1 cellular context compared by ENCODE assay signal in genomic region chr11:73176145-73176891, GRCh38.
TF ChIP-seq lines count a peak whose summit lies in the region.

No MANE protein-coding gene starts in this region.

TF ChIP-seq in H1, 55 proteins besides CTCF, POLR2A, EP300 and RAD21:
- TF ChIP-seq JUND (IDR thresholded peaks at IDR 0.05; ENCODE audit: low read length) (no peak), ZNF274 (IDR thresholded peaks at IDR 0.05; ENCODE audit: borderline replicate concordance, extremely low read depth, low read length) (no peak), YY1 (IDR thresholded peaks at IDR 0.05; ENCODE audit: low read depth, low read length) (no peak), HDAC2 (IDR thresholded peaks at IDR 0.05; ENCODE audit: borderline replicate concordance in 1 of 2, low read depth in 2 of 2, low read length in 2 of 2) (no peak), RNF2 (IDR thresholded peaks at IDR 0.05; ENCODE audit: borderline replicate concordance, low read depth, low read length, missing control alignments, poor library complexity, severe bottlenecking) (no peak), TAF1 (IDR thresholded peaks at IDR 0.05; ENCODE audit: low read depth, low read length) (no peak), SIX5 (IDR thresholded peaks at IDR 0.05; ENCODE audit: low read depth, low read length) (no peak), CBX5 (IDR thresholded peaks at IDR 0.05; ENCODE audit: low read depth, low read length) (no peak), CTBP2 (IDR thresholded peaks at IDR 0.05; ENCODE audit: borderline replicate concordance, insufficient read depth, insufficient read length, low read length) (no peak)
